ENCODE assay signal across 9 cellular contexts in the genomic region with DNA sequence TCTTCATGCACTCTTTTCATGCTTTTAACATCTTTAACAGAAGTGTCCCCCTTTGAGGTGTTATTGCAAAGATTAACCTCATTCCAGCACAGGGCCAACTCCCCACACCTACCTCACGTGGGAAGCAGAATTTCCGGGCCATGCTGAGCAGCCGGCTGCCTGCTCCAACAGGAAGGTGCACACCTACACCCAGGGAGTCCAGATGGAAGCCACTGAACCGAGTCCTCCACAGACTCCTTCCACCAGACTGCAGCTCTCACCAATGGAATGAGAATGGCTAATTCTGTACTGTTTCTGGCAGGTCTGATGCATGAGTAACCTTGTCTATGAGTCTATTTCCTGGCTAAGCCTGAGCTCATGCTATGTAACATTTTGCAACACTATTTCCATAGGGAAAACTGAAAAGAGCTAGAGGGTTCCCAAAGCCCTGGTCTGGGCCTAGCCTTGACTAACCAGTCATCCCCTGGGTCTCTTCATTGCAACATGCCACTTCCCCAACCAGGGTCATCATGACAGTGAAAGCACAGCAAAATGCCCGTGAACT. TPM values are rescaled to one million over a fixed set of nuclear protein-coding genes. Genes with fewer than 3 reads are reported as not detected.
A peak's percentile ranks its signal among the peaks of the same experiment; 100 is the strongest.
DNase-seq lines count a peak whose midpoint lies in the region; TF ChIP-seq lines count a peak whose summit lies in the region.
"Had no signal": no experiment of that assay in that cellular context is flagged by ENCODE, and none has a peak within 500 bp of the region (broad histone marks: within the 10 kb centered on the region; RNA-seq: fewer than 3 reads in every experiment).

No MANE protein-coding gene starts in this region.

- WGBS in prostate gland = 56% methylated on average over 5 of the region's 5 CpGs

- H3K27ac ChIP-seq in prostate gland = no peak overlapping the region

- H3K27me3 ChIP-seq in prostate gland (replicated peaks; ENCODE audit: insufficient read depth) = no peaks in the 10 kb centered on the region

- no peaks in the 10 kb centered on the region for H3K4me1 ChIP-seq in prostate gland (replicated peaks)

- DNase-seq in ELR (ENCODE audit: low read depth) (peak; percentile 98), RKO (ENCODE audit: low spot score) (peak; percentile 97), fibroblast of mammary gland (ENCODE audit: low read depth) (peak; percentile 100), retinal pigment epithelial cell (ENCODE audit: low read depth) (peak; percentile 38), prostate gland (ENCODE audit: low spot score) (no peak), NCI-H187 (lab: John Stamatoyannopoulos, UW) (no peak), NOMO-1 treated with dmso at 0.1 percent for 144 hours (lab: John Stamatoyannopoulos, UW; ENCODE audit: unreplicated experiment) (no peak)
- no peak for DNase-seq in effector CD4-positive, alpha-beta T cell
- DNase-seq: activated CD8-positive, alpha-beta memory T cell treated with anti-CD3 and anti-CD28 coated beads for 24 hours had no signal

- no peaks in the 10 kb centered on the region for H3K9me3 ChIP-seq in prostate gland

- no peaks in the 10 kb centered on the region for H3K36me3 ChIP-seq in prostate gland

- peak overlapping the region; percentile 39 for H3K4me3 ChIP-seq in fibroblast of mammary gland (ENCODE audit: control insufficient read depth, low read depth, low read length)
- H3K4me3 ChIP-seq in retinal pigment epithelial cell (ENCODE audit: low read length) = no peak overlapping the region
- H3K4me3 ChIP-seq in prostate gland = no peak overlapping the region

- TF ChIP-seq CTCF in fibroblast of mammary gland (conservative IDR thresholded peaks at IDR 0.05; ENCODE audit: control insufficient read depth, insufficient read depth, low read depth, low read length) (no peak), retinal pigment epithelial cell (conservative IDR thresholded peaks at IDR 0.05; ENCODE audit: low read depth, low read length) (no peak), prostate gland (IDR thresholded peaks at IDR 0.05) (no peak)

- intact Hi-C loops in prostate gland (cut with DNase I) = loop anchor here (10.0 kb wide), 1 partner anchor 315 kb away; a partner anchor contains a TSS

- no peak for TF ChIP-seq POLR2A in prostate gland (IDR thresholded peaks at IDR 0.05)

RNA-seq across cellular contexts. Expression of a gene that starts 11.0 kb away (rescaled TPM):
- total RNA-seq in prostate gland = 1 to 10 TPM in 1 of 2 donors, not detected in 1; 7.7 TPM

RNA-seq across cellular contexts. Expression of a gene that starts 31.3 kb away (rescaled TPM):
- 1 to 10 TPM in 1 of 2 donors, under 1 TPM in 1; 0.23 to 1.9 TPM for total RNA-seq in prostate gland

RNA-seq across cellular contexts. Expression of a gene that starts 33.7 kb away (rescaled TPM):
- total RNA-seq in prostate gland = 10 to 100 TPM; 33.6 to 41.8 TPM

Comparison
In these comparisons a context has a peak if more than half of its experiments do, and no peak if none do; other contexts are left out.
1. DNase-seq: peak in ELR (single experiment), RKO (single experiment), fibroblast of mammary gland (single experiment) and retinal pigment epithelial cell (single experiment); none in prostate gland (single experiment), NCI-H187 (0 of 2), NOMO-1 treated with dmso at 0.1 percent for 144 hours (single experiment) and effector CD4-positive, alpha-beta T cell (single experiment).